Comparison of ENCODE assay signal across 17 cellular contexts in the genomic region with DNA sequence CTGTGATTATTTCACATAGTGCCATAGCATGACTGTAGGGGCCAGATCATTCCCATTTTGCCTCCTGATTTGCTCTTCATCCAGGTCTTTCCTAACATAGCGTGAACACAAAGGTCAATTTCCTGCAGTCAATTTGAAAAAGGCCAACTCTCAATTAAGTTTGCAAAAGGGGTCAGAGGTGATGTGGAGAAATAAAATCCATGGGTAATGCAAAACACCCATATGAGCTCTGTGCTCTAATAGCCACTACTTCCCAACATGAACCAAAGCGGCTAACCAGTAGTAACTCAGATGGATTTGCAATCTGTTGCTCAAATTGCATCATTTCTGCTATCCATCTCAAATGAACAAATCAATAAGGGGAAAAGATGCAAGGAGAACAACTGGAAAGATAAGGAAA.
DNase-seq lines count a peak whose midpoint lies in the region; ATAC-seq and TF ChIP-seq lines count a peak whose summit lies in the region.
"Had no signal": no experiment of that assay in that cellular context is flagged by ENCODE, and none has a peak within 500 bp of the region (broad histone marks: within the 10 kb centered on the region; RNA-seq: fewer than 3 reads in every experiment).

No MANE protein-coding gene starts in this region.

- ATAC-seq in right lobe of liver (peak; percentile 61 to 85 (median 74)), GM21786 (IDR thresholded peaks at IDR 0.05; ENCODE audit: unreplicated experiment) (no peak)

- H3K27me3 ChIP-seq in hepatocyte (no peaks in the 10 kb centered on the region), right lobe of liver (no peaks in the 10 kb centered on the region)
- H3K27me3 ChIP-seq: BLaER1 treated with 17β-estradiol and CSF1 and Interleukin-3, amounts not matched to agents 10 nM and 100 nM had no signal

- H3K4me2 ChIP-seq in hepatocyte = no peak overlapping the region
- H3K4me2 ChIP-seq: BLaER1 treated with 17β-estradiol and CSF1 and Interleukin-3, amounts not matched to agents 10 nM and 100 nM had no signal

- H3K9me2 ChIP-seq in hepatocyte (replicated peaks; ENCODE audit: insufficient read depth) = no peaks in the 10 kb centered on the region

- H2AFZ ChIP-seq in hepatocyte = no peak overlapping the region

- H3K9me3 ChIP-seq in hepatocyte (ENCODE audit: low read depth) (no peaks in the 10 kb centered on the region), right lobe of liver (no peaks in the 10 kb centered on the region)

- H3K36me3 ChIP-seq in hepatocyte (replicated peaks; ENCODE audit: insufficient read depth, low read depth) (no peaks in the 10 kb centered on the region), right lobe of liver (no peaks in the 10 kb centered on the region)
- H3K36me3 ChIP-seq: BLaER1 treated with 17β-estradiol and CSF1 and Interleukin-3, amounts not matched to agents 10 nM and 100 nM had no signal

- 95% methylated on average over 2 of the region's 2 CpGs for WGBS in hepatocyte (ENCODE audit: low lambda C conversion rate, missing lambda C conversion rate)
- 26% methylated on average over 2 of the region's 2 CpGs for WGBS in right lobe of liver (ENCODE audit: insufficient coverage, low coverage, low lambda C conversion rate, missing lambda C conversion rate)

- TF ChIP-seq POLR2A in right lobe of liver (IDR thresholded peaks at IDR 0.05) = no peak

- peak; percentile 5 for DNase-seq in NCI-H748 (lab: John Stamatoyannopoulos, UW; ENCODE audit: unreplicated experiment)
- DNase-seq in NCI-H748 treated with DMSO at 0.1 percent for 48 hours (lab: John Stamatoyannopoulos, UW) = no peak
- peak; percentile 72 for DNase-seq in NCI-H69 (lab: John Stamatoyannopoulos, UW)
- no peak for DNase-seq in hepatocyte (ENCODE audit: low spot score)
- no peak for DNase-seq in right lobe of liver
- DNase-seq in stimulated activated naive CD4-positive, alpha-beta T cell treated with Interleukin-2 at 50 U/mL for 16 hours (lab: John Stamatoyannopoulos, UW) = no peak
- no peak for DNase-seq in NCI-H1436 treated with DMSO at 0.1 percent for 48 hours (lab: John Stamatoyannopoulos, UW)
- DNase-seq: ACHN; Calu3; CD4-positive, CD25-positive, alpha-beta regulatory T cell; DMS 273 treated with DMSO at 0.1 percent for 48 hours; GOT3; H9; IMR-90 had no signal

- H3K79me2 ChIP-seq in hepatocyte = no peaks in the 10 kb centered on the region

- intact Hi-C loops in right lobe of liver (cut with DNase I) = no loop called here

- H4K20me1 ChIP-seq in hepatocyte (ENCODE audit: insufficient read depth, poor library complexity, severe bottlenecking) = no peaks in the 10 kb centered on the region
- H4K20me1 ChIP-seq: BLaER1 treated with 17β-estradiol and CSF1 and Interleukin-3, amounts not matched to agents 10 nM and 100 nM had no signal

- no peak for TF ChIP-seq CTCF in hepatocyte (IDR thresholded peaks at IDR 0.05; ENCODE audit: poor library complexity)
- TF ChIP-seq CTCF in right lobe of liver (IDR thresholded peaks at IDR 0.05) = no peak

- H3K4me1 ChIP-seq in hepatocyte (ENCODE audit: insufficient read depth) (no peaks in the 10 kb centered on the region), right lobe of liver (peaks cover 0 to 9% (median 0%) of the 10 kb centered on the region in 4 donors)
- H3K4me1 ChIP-seq: BLaER1 treated with 17β-estradiol and CSF1 and Interleukin-3, amounts not matched to agents 10 nM and 100 nM had no signal

- H3K27ac ChIP-seq in hepatocyte (peak overlapping the region; percentile 56), right lobe of liver (no peak overlapping the region)
- H3K27ac ChIP-seq: BLaER1 treated with 17β-estradiol and CSF1 and Interleukin-3, amounts not matched to agents 10 nM and 100 nM; HL-60 had no signal

- H3K4me3 ChIP-seq in hepatocyte (no peak overlapping the region), right lobe of liver (no peak overlapping the region)
- H3K4me3 ChIP-seq: BLaER1 treated with 17β-estradiol and CSF1 and Interleukin-3, amounts not matched to agents 10 nM and 100 nM had no signal

Comparison
In these comparisons a context has a peak if more than half of its experiments do, and no peak if none do; other contexts are left out.
1. DNase-seq: peak in NCI-H748 (single experiment) and NCI-H69 (single experiment); none in NCI-H748 treated with DMSO at 0.1 percent for 48 hours (single experiment), hepatocyte (single experiment), right lobe of liver (0 of 3), stimulated activated naive CD4-positive, alpha-beta T cell treated with Interleukin-2 at 50 U/mL for 16 hours (single experiment) and NCI-H1436 treated with DMSO at 0.1 percent for 48 hours (single experiment).